ENCODE assay signal across 5 cellular contexts in genomic region chr15:30192065-30192745, GRCh38. TPM values are rescaled to one million over a fixed set of nuclear protein-coding genes. Genes with fewer than 3 reads are reported as not detected.
"Had no signal": no experiment of that assay in that cellular context is flagged by ENCODE, and none has a peak within 500 bp of the region (broad histone marks: within the 10 kb centered on the region; RNA-seq: fewer than 3 reads in every experiment).

No MANE protein-coding gene starts in this region.

RNA-seq across cellular contexts. Expression of gene GOLGA8T, which starts 57.4 kb away (rescaled TPM):
- total RNA-seq: activated T-helper 2 cell treated with anti-CD3 and anti-CD28 coated beads, Interferon-gamma antibody, Interleukin-2, Interleukin-4, amounts not matched to agents 10 μg/mL and 5 μg/mL and 100 μg/mL, durations not matched to agents 14 hours and 24 hours and 36 hours; esophagus muscularis mucosa; mesenteric fat pad; myocyte; uterus had no signal
